ENCODE assay signal across 10 cellular contexts in the genomic region with DNA sequence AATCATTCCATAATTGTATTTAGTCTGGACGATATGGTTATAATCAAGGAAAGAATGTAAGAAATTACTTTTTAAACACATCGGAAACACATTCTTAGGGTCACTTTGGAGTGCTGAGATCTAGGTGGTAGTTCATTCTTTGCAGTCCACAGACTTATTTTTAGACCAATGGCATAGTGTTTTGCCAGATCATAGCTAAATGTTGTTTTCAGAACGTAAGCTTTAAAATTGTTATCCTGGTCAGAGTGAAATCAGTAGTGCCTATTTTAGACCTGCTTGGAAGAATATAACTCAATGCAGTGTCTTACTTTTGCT. TPM values are rescaled to one million over a fixed set of nuclear protein-coding genes. Genes with fewer than 3 reads are reported as not detected.
DNase-seq lines count a peak whose midpoint lies in the region; ATAC-seq, FAIRE-seq and TF ChIP-seq lines count a peak whose summit lies in the region.
"Had no signal": no experiment of that assay in that cellular context is flagged by ENCODE, and none has a peak within 500 bp of the region (broad histone marks: within the 10 kb centered on the region; RNA-seq: fewer than 3 reads in every experiment).

No MANE protein-coding gene starts in this region.

- DNase-seq in Right ventricle myocardium superior (no peak), cardiac septum (ENCODE audit: low spot score) (no peak), K562 (ENCODE audit: extremely low read depth in 1 of 4, low spot score in 3 of 4) (no peak), right lobe of liver (no peak), uterus (no peak), NCI-H146 (lab: John Stamatoyannopoulos, UW) (no peak)
- DNase-seq: midbrain had no signal

- no peak; a peak in 1 of 4 replicates for TF ChIP-seq RAD21 in K562 (CRISPR knock-in tag; conservative IDR thresholded peaks at IDR 0.05 in 1 of 2, IDR thresholded peaks at IDR 0.05 in 1 of 2)

- peaks cover 82% of the 10 kb centered on the region for H3K36me3 ChIP-seq in K562 (ENCODE audit: control insufficient read depth, insufficient read depth, low read length)
- H3K36me3 ChIP-seq in right lobe of liver: peaks cover 4 to 36% (median 23%) of the 10 kb centered on the region in 4 donors
- no peaks in the 10 kb centered on the region for H3K36me3 ChIP-seq in uterus

- POLR2A ChIA-PET in K562 (lab: Yijun Ruan, JAX): interaction anchor here (1.4 to 3.2 kb wide), 3 partner anchors 8 to 352 kb away, joined by 3 to 26 read pairs (median 4); a partner anchor contains a TSS

- no peaks in the 10 kb centered on the region for H3K9me3 ChIP-seq in K562 (replicated peaks; ENCODE audit: control insufficient read depth, insufficient read depth, low read depth, low read length)
- no peaks in the 10 kb centered on the region for H3K9me3 ChIP-seq in right lobe of liver
- no peaks in the 10 kb centered on the region for H3K9me3 ChIP-seq in uterus

- H3K9me1 ChIP-seq in K562 (ENCODE audit: control insufficient read depth, insufficient read depth, low read length): no peaks in the 10 kb centered on the region

- in situ Hi-C loops in K562 (cut with MboI): no loop called here

- H3K9ac ChIP-seq in K562 (ENCODE audit: insufficient read depth in 1 of 2, low read depth in 2 of 2, low read length in 2 of 2): peak overlapping the region in 1 of 2 experiments; percentile 11; a peak in 1 of 4 replicates

- TF ChIP-seq CTCF in K562 (IDR thresholded peaks at IDR 0.05 in 2 of 3, conservative IDR thresholded peaks at IDR 0.05 in 1 of 3; ENCODE audit: insufficient read depth in 2 of 3, low read depth in 1 of 3, low read length in 3 of 3): no peak
- no peak for TF ChIP-seq CTCF in right lobe of liver (IDR thresholded peaks at IDR 0.05)
- TF ChIP-seq CTCF in uterus (IDR thresholded peaks at IDR 0.05): no peak

- ATAC-seq in Right ventricle myocardium superior (ENCODE audit: poor library complexity) (peak; percentile 6), K562 (no peak), right lobe of liver (no peak), GM21360 (IDR thresholded peaks at IDR 0.05; ENCODE audit: unreplicated experiment) (no peak), HG03159 (IDR thresholded peaks at IDR 0.05; ENCODE audit: unreplicated experiment) (no peak)

- 82% methylated on average over 3 of the region's 3 CpGs for WGBS in K562 (ENCODE audit: insufficient coverage, low coverage, missing lambda C conversion rate)
- 65% methylated on average over 3 of the region's 3 CpGs for WGBS in right lobe of liver (ENCODE audit: insufficient coverage, low coverage, low lambda C conversion rate, missing lambda C conversion rate)

- no peak overlapping the region for H3K4me2 ChIP-seq in K562 (ENCODE audit: insufficient read depth, low read length)

- peaks cover 67% of the 10 kb centered on the region for H3K79me2 ChIP-seq in K562 (ENCODE audit: control insufficient read depth, insufficient read depth, low read length)

- no peak for FAIRE-seq in K562 (lab: Jason Lieb, UNC)
- FAIRE-seq: H1 had no signal

- H3K4me3 ChIP-seq in K562 (no peak overlapping the region), right lobe of liver (no peak overlapping the region), uterus (no peak overlapping the region)

- H3K27me3 ChIP-seq in K562 (ENCODE audit: control insufficient read depth in 2 of 2, insufficient read depth in 2 of 2, low read length in 2 of 2) (no peaks in the 10 kb centered on the region), right lobe of liver (no peaks in the 10 kb centered on the region), uterus (no peaks in the 10 kb centered on the region)

- peaks cover 0 to 9% of the 10 kb centered on the region in 2 experiments; a peak in 2 of 5 replicates for H3K4me1 ChIP-seq in K562 (replicated peaks in 1 of 2; ENCODE audit: control insufficient read depth in 2 of 2, insufficient read depth in 2 of 2, low read length in 2 of 2)
- peaks cover 0 to 59% (median 19%) of the 10 kb centered on the region in 4 donors for H3K4me1 ChIP-seq in right lobe of liver
- peaks cover 0 to 6% of the 10 kb centered on the region in 2 donors for H3K4me1 ChIP-seq in uterus

- H3K27ac ChIP-seq in K562 (ENCODE audit: extremely low read depth, low read depth, low read length) (no peak overlapping the region), right lobe of liver (peak overlapping the region in 2 of 3 donors; percentile 14 to 33), uterus (peak overlapping the region; percentile 33 to 35)

- H2AFZ ChIP-seq in K562 (ENCODE audit: low read depth, low read length): no peak overlapping the region

- TF ChIP-seq EP300 in K562 (IDR thresholded peaks at IDR 0.05; ENCODE audit: low read length): no peak

- CTCF ChIA-PET in K562 (lab: Yijun Ruan, JAX; ENCODE audit: low intra/inter-chr PET ratio): no interaction called here

- TF ChIP-seq POLR2A in K562 (conservative IDR thresholded peaks at IDR 0.05): peak; percentile 57
- no peak for TF ChIP-seq POLR2A in right lobe of liver (IDR thresholded peaks at IDR 0.05)
- TF ChIP-seq POLR2A in uterus (IDR thresholded peaks at IDR 0.05): no peak

- H4K20me1 ChIP-seq in K562 (replicated peaks; ENCODE audit: control insufficient read depth, insufficient read depth, low read length): peaks cover 14% of the 10 kb centered on the region; the same call in 1 of the 2 replicates

- intact Hi-C loops in Right ventricle myocardium superior (cut with DNase I): no loop called here
- intact Hi-C loops in cardiac septum (cut with DNase I): no loop called here
- intact Hi-C loops in K562 (cut with micrococcal nuclease): no loop called here
- intact Hi-C loops in right lobe of liver (cut with DNase I): no loop called here
- intact Hi-C loops in uterus (cut with DNase I; ENCODE audit: low total_unique reads): no loop called here

- no TSS peak for BruUV-seq in K562 (replicated peaks; lab: Mats Ljungman, UMichigan)

RNA-seq across cellular contexts. Expression of a gene that starts 4.3 kb away (rescaled TPM):
- total RNA-seq in Right ventricle myocardium superior (1,520 TPM), cardiac septum (4,186 TPM), K562 (2014; rRNA removed) (426 and 468 TPM in 2 replicates), K562 (2014; rRNA removed; fragmentation: Illumina TruSeq; extraction: Trizol) (562 and 622 TPM in 2 replicates), K562 (2015; rRNA removed; fragmentation: Illumina TruSeq; extraction: Trizol) (508 and 559 TPM in 2 replicates), K562 (2021) (308 TPM in 2 replicates), right lobe of liver (100 to 1,000 TPM in 5 of 6 experiments, 10 to 100 TPM in 1; 82.1 to 309 (median 225) TPM), uterus (100 to 1,000 TPM; 256 to 378 (median 305) TPM)
- 123 and 212 TPM in 2 replicates for total RNA-seq in K562 (2011; cell fraction: chromatin; rRNA removed; ENCODE audit: low replicate concordance)
- 138 and 168 TPM in 2 replicates for total RNA-seq in K562 (2011; cell fraction: nucleolus; rRNA removed)
- total RNA-seq in K562 (2011; cell fraction: nucleoplasm; rRNA removed): 206 and 258 TPM in 2 replicates
- polyA plus RNA-seq in K562 (2011; rRNA removed) (714 and 790 TPM in 2 replicates), K562 (2014; fragmentation: Illumina TruSeq; extraction: Trizol) (471 and 510 TPM in 2 replicates), K562 (2014; fragmentation: Nextera tagmentation; extraction: Ambion mirVana) (1,000 to 10,000 TPM in 1 of 2 experiments, 100 to 1,000 TPM in 1; 837 to 1,031 TPM), K562 (2014; rRNA removed) (365 and 466 TPM in 2 replicates)
- polyA plus RNA-seq in K562 (2011; cell fraction: cytosol; rRNA removed): 163 and 438 TPM in 2 replicates
- 127 and 293 TPM in 2 replicates for polyA plus RNA-seq in K562 (2011; cell fraction: nucleus; rRNA removed)
- polyA plus RNA-seq in K562 (2012): 525 and 687 TPM in 2 replicates
- 571 and 811 TPM in 2 replicates for polyA minus RNA-seq in K562 (2011; rRNA and poly(A)+ RNA removed)
- polyA minus RNA-seq in K562 (2011; cell fraction: cytosol; rRNA and poly(A)+ RNA removed): 177 and 220 TPM in 2 replicates
- polyA minus RNA-seq in K562 (2011; cell fraction: nucleus; rRNA and poly(A)+ RNA removed): 135 and 263 TPM in 2 replicates

RNA-seq across cellular contexts. Expression of a gene that starts 10.0 kb away (rescaled TPM):
- 154 TPM for total RNA-seq in Right ventricle myocardium superior
- total RNA-seq in cardiac septum: 228 TPM
- 18.4 and 30.7 TPM in 2 replicates for total RNA-seq in K562 (2011; cell fraction: chromatin; rRNA removed; ENCODE audit: low replicate concordance)
- total RNA-seq in K562 (2011; cell fraction: nucleolus; rRNA removed): 35.7 and 36.0 TPM in 2 replicates
- total RNA-seq in K562 (2011; cell fraction: nucleoplasm; rRNA removed): 40.3 and 46.9 TPM in 2 replicates
- 220 and 238 TPM in 2 replicates for total RNA-seq in K562 (2014; rRNA removed)
- total RNA-seq in K562 (2014; rRNA removed; fragmentation: Illumina TruSeq; extraction: Trizol): 478 and 512 TPM in 2 replicates
- 357 and 396 TPM in 2 replicates for total RNA-seq in K562 (2015; rRNA removed; fragmentation: Illumina TruSeq; extraction: Trizol)
- 242 and 256 TPM in 2 replicates for total RNA-seq in K562 (2021)
- 531 and 554 TPM in 2 replicates for polyA plus RNA-seq in K562 (2011; rRNA removed)
- polyA plus RNA-seq in K562 (2011; cell fraction: cytosol; rRNA removed): 196 and 355 TPM in 2 replicates
- 72.1 and 160 TPM in 2 replicates for polyA plus RNA-seq in K562 (2011; cell fraction: nucleus; rRNA removed)
- 338 and 426 TPM in 2 replicates for polyA plus RNA-seq in K562 (2012)
- polyA plus RNA-seq in K562 (2014; fragmentation: Illumina TruSeq; extraction: Trizol): 451 and 463 TPM in 2 replicates
- polyA plus RNA-seq in K562 (2014; fragmentation: Nextera tagmentation; extraction: Ambion mirVana): 100 to 1,000 TPM; 913 to 995 TPM
- polyA plus RNA-seq in K562 (2014; rRNA removed): 270 and 274 TPM in 2 replicates
- 343 and 432 TPM in 2 replicates for polyA minus RNA-seq in K562 (2011; rRNA and poly(A)+ RNA removed)
- 128 and 163 TPM in 2 replicates for polyA minus RNA-seq in K562 (2011; cell fraction: cytosol; rRNA and poly(A)+ RNA removed)
- 25.4 and 59.0 TPM in 2 replicates for polyA minus RNA-seq in K562 (2011; cell fraction: nucleus; rRNA and poly(A)+ RNA removed)
- 100 to 1,000 TPM; 113 to 281 (median 185) TPM for total RNA-seq in right lobe of liver
- total RNA-seq in uterus: 100 to 1,000 TPM; 236 to 387 (median 305) TPM

RNA-seq across cellular contexts. Expression of a gene that starts 32.2 kb away (rescaled TPM):
- total RNA-seq in Right ventricle myocardium superior (608 TPM), cardiac septum (878 TPM), K562 (2014; rRNA removed) (0.41 and 0.59 TPM in 2 replicates), K562 (2014; rRNA removed; fragmentation: Illumina TruSeq; extraction: Trizol) (0.22 and 0.29 TPM in 2 replicates), K562 (2015; rRNA removed; fragmentation: Illumina TruSeq; extraction: Trizol) (0.47 and 0.64 TPM in 2 replicates), K562 (2021) (0.29 and 0.35 TPM in 2 replicates), right lobe of liver (10 to 100 TPM in 5 of 6 experiments, 1 to 10 TPM in 1; 3.1 to 64.5 (median 19.1) TPM), uterus (10 to 100 TPM in 1 of 4 donors, 1 to 10 TPM in 3; 3.1 to 15.8 (median 9.0) TPM)
- 0.44 and 1.2 TPM in 2 replicates for total RNA-seq in K562 (2011; cell fraction: chromatin; rRNA removed; ENCODE audit: low replicate concordance)
- 0.17 and 0.26 TPM in 2 replicates for total RNA-seq in K562 (2011; cell fraction: nucleolus; rRNA removed)
- 0.15 and 0.29 TPM in 2 replicates for total RNA-seq in K562 (2011; cell fraction: nucleoplasm; rRNA removed)
- polyA plus RNA-seq in K562 (2011; rRNA removed) (0.06 and 0.16 TPM in 2 replicates), K562 (2014; fragmentation: Illumina TruSeq; extraction: Trizol) (0.25 and 0.71 TPM in 2 replicates), K562 (2014; fragmentation: Nextera tagmentation; extraction: Ambion mirVana) (under 1 TPM; 0.01 to 0.03 TPM), K562 (2014; rRNA removed) (0.32 and 0.62 TPM in 2 replicates)
- polyA plus RNA-seq in K562 (2011; cell fraction: cytosol; rRNA removed): 0.06 and 0.15 TPM in 2 replicates
- polyA plus RNA-seq in K562 (2011; cell fraction: nucleus; rRNA removed): 0.26 and 0.32 TPM in 2 replicates
- polyA plus RNA-seq in K562 (2012): 0.44 and 1.8 TPM in 2 replicates
- 0.25 and 0.30 TPM in 2 replicates for polyA minus RNA-seq in K562 (2011; rRNA and poly(A)+ RNA removed)
- 0.18 and 0.19 TPM in 2 replicates for polyA minus RNA-seq in K562 (2011; cell fraction: cytosol; rRNA and poly(A)+ RNA removed)
- 0.13 and 0.33 TPM in 2 replicates for polyA minus RNA-seq in K562 (2011; cell fraction: nucleus; rRNA and poly(A)+ RNA removed)
